15 cellular contexts compared by ENCODE assay signal in genomic region chr3:32452009-32452408, GRCh38.
"Had no signal": no experiment of that assay in that cellular context is flagged by ENCODE, and none has a peak within 500 bp of the region (broad histone marks: within the 10 kb centered on the region; RNA-seq: fewer than 3 reads in every experiment).

No MANE protein-coding gene starts in this region.

- H3K27me3 Mint-ChIP-seq: activated CD4-positive, alpha-beta T cell treated with anti-CD3 and anti-CD28 coated beads, Interleukin-2, amount 10 ng/mL, durations not matched to agents 24 days and 14 days; central memory CD8-positive, alpha-beta T cell; stimulated activated naive CD8-positive, alpha-beta T cell treated with anti-CD3 and anti-CD28 coated beads, Interleukin-15, amount 100 ng/mL, for 72 hours had no signal

- H3K4me3 ChIP-seq: ovary, thoracic aorta had no signal

- H3K27ac ChIP-seq: ovary, thoracic aorta had no signal

- H3K9me3 ChIP-seq: ovary, thoracic aorta had no signal

- ATAC-seq: activated T-cell treated with anti-CD3 and anti-CD28 coated beads, Interleukin-2, amount 50 U/mL, for 72 hours; stimulated activated naive CD8-positive, alpha-beta T cell treated with anti-CD3 and anti-CD28 coated beads, Interleukin-15, amount 100 ng/mL, for 72 hours had no signal

- FAIRE-seq: urothelium cell line had no signal

- H3K36me3 ChIP-seq: ovary, thoracic aorta had no signal

- H3K27me3 ChIP-seq: ovary had no signal

- H3K27ac Mint-ChIP-seq: activated CD4-positive, alpha-beta T cell treated with anti-CD3 and anti-CD28 coated beads, Interleukin-2, amount 10 ng/mL, durations not matched to agents 24 days and 14 days; activated T-cell treated with anti-CD3 and anti-CD28 coated beads, Interleukin-2, amount 50 U/mL, for 72 hours; nephron progenitor cell had no signal

- H3K4me3 Mint-ChIP-seq: activated CD4-positive, alpha-beta T cell treated with anti-CD3 and anti-CD28 coated beads, Interleukin-2, amount 10 ng/mL, durations not matched to agents 24 days and 14 days; activated T-cell treated with anti-CD3 and anti-CD28 coated beads, Interleukin-2, amount 50 U/mL, for 72 hours; brain; central memory CD8-positive, alpha-beta T cell; nephron progenitor cell; stimulated activated naive CD8-positive, alpha-beta T cell treated with anti-CD3 and anti-CD28 coated beads, Interleukin-15, amount 100 ng/mL, for 72 hours had no signal

- H3K9me3 Mint-ChIP-seq: central memory CD8-positive, alpha-beta T cell had no signal

- DNase-seq: activated CD4-positive, alpha-beta T cell treated with anti-CD3 and anti-CD28 coated beads, Interleukin-2, amount 10 ng/mL, durations not matched to agents 24 days and 14 days; activated naive CD4-positive, alpha-beta T cell treated with Interleukin-2 at 50 U/mL for 16 hours; activated T-cell treated with anti-CD3 and anti-CD28 coated beads, Interleukin-2, amount 50 U/mL, for 72 hours; amygdala; dermis blood vessel endothelial cell; hypothalamus; mammary epithelial cell; nephron progenitor cell; ovary; stimulated activated CD4-positive, alpha-beta T cell treated with anti-CD3 and anti-CD28 coated beads, Interleukin-12 subunit alpha, Interleukin-12 subunit beta, amount 100 ng/mL, for 4 hours; stimulated activated naive CD8-positive, alpha-beta T cell treated with anti-CD3 and anti-CD28 coated beads, Interleukin-15, amount 100 ng/mL, for 72 hours had no signal
